1 cellular context compared by ENCODE assay signal in genomic region chr12:51199546-51199945, GRCh38.
TF ChIP-seq lines count a peak whose summit lies in the region.

No MANE protein-coding gene starts in this region.

TF ChIP-seq in SK-N-SH, 30 proteins besides CTCF, POLR2A, EP300 and RAD21 (continued from another document):
- TF ChIP-seq, protein P1, sequence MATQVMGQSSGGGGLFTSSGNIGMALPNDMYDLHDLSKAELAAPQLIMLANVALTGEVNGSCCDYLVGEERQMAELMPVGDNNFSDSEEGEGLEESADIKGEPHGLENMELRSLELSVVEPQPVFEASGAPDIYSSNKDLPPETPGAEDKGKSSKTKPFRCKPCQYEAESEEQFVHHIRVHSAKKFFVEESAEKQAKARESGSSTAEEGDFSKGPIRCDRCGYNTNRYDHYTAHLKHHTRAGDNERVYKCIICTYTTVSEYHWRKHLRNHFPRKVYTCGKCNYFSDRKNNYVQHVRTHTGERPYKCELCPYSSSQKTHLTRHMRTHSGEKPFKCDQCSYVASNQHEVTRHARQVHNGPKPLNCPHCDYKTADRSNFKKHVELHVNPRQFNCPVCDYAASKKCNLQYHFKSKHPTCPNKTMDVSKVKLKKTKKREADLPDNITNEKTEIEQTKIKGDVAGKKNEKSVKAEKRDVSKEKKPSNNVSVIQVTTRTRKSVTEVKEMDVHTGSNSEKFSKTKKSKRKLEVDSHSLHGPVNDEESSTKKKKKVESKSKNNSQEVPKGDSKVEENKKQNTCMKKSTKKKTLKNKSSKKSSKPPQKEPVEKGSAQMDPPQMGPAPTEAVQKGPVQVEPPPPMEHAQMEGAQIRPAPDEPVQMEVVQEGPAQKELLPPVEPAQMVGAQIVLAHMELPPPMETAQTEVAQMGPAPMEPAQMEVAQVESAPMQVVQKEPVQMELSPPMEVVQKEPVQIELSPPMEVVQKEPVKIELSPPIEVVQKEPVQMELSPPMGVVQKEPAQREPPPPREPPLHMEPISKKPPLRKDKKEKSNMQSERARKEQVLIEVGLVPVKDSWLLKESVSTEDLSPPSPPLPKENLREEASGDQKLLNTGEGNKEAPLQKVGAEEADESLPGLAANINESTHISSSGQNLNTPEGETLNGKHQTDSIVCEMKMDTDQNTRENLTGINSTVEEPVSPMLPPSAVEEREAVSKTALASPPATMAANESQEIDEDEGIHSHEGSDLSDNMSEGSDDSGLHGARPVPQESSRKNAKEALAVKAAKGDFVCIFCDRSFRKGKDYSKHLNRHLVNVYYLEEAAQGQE (IDR thresholded peaks at IDR 0.05; ENCODE audit: low read depth, low read length) = no peak
- no peak for TF ChIP-seq MXI1 (IDR thresholded peaks at IDR 0.05; ENCODE audit: low read depth, low read length)
- no peak for TF ChIP-seq EZH2phosphoT487 (IDR thresholded peaks at IDR 0.05; ENCODE audit: borderline replicate concordance, low read depth)
- TF ChIP-seq FOXM1 (IDR thresholded peaks at IDR 0.05; ENCODE audit: low read depth) = no peak
